In the genomic region with DNA sequence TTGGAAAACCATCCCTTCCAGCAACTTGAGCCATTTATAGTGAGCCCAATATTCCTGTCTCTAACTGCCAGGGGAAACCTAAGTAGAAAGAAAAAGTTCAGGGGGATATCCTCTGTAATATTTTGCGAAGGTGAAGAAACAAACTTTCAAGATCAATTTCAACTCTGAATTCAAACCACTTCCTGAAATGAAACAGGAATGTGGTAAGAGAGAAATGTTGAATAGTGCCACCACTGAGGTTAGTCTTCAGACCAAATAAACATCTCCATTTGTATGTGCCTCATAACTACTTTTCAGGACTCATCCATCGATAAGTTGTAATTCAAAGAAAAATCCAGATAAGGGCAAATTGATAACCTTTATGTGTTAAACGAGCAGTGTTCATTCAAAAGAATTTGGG, we compare ENCODE assay signal across 30 cellular contexts.
DNase-seq lines count a peak whose midpoint lies in the region; ATAC-seq, FAIRE-seq and TF ChIP-seq lines count a peak whose summit lies in the region.
"Had no signal": no experiment of that assay in that cellular context is flagged by ENCODE, and none has a peak within 500 bp of the region (broad histone marks: within the 10 kb centered on the region; RNA-seq: fewer than 3 reads in every experiment).

No MANE protein-coding gene starts in this region.

- H3K36me3 ChIP-seq in BLaER1 treated with 17β-estradiol and CSF1 and Interleukin-3, amounts not matched to agents 10 nM and 100 nM, result no peaks in the 10 kb centered on the region
- H3K36me3 ChIP-seq in astrocyte (ENCODE audit: insufficient read depth, low read length), result no peaks in the 10 kb centered on the region
- H3K36me3 ChIP-seq: heart right ventricle had no signal

- no peak overlapping the region for H3K4me3 Mint-ChIP-seq in astrocyte (ENCODE audit: unreplicated experiment)
- H3K4me3 Mint-ChIP-seq: activated CD4-positive, alpha-beta memory T cell treated with anti-CD3 and anti-CD28 coated beads for 36 hours; activated T-helper 1 cell treated with anti-CD3 and anti-CD28 coated beads, Interleukin-12 subunit alpha, Interleukin-12 subunit beta, Interleukin-2, Interleukin-4 antibody, amounts not matched to agents 30 ng/mL and 10 ng/mL and 1 ng/mL, durations not matched to agents 14 hours and 24 hours and 36 hours; brain; CD4-positive, alpha-beta memory T cell; naive B cell had no signal

- H4K20me1 ChIP-seq in BLaER1 treated with 17β-estradiol and CSF1 and Interleukin-3, amounts not matched to agents 10 nM and 100 nM, result no peaks in the 10 kb centered on the region
- no peaks in the 10 kb centered on the region for H4K20me1 ChIP-seq in astrocyte (ENCODE audit: insufficient read depth, low read length)

- no peaks in the 10 kb centered on the region for H3K79me2 ChIP-seq in astrocyte (ENCODE audit: insufficient read depth, low read length)

- TF ChIP-seq CTCF in astrocyte (IDR thresholded peaks at IDR 0.05; ENCODE audit: insufficient read depth, low read depth, low read length), result no peak

- H2AFZ ChIP-seq in astrocyte (ENCODE audit: low read depth, low read length), result no peak overlapping the region

- no peaks in the 10 kb centered on the region for H3K27me3 ChIP-seq in BLaER1 treated with 17β-estradiol and CSF1 and Interleukin-3, amounts not matched to agents 10 nM and 100 nM
- H3K27me3 ChIP-seq in astrocyte (ENCODE audit: insufficient read depth, low read length), result no peaks in the 10 kb centered on the region
- H3K27me3 ChIP-seq: heart right ventricle, testis had no signal

- H3K4me1 Mint-ChIP-seq in astrocyte (ENCODE audit: low read depth, unreplicated experiment), result peaks cover 5% of the 10 kb centered on the region
- H3K4me1 Mint-ChIP-seq: naive B cell had no signal

- no peaks in the 10 kb centered on the region for H3K36me3 Mint-ChIP-seq in astrocyte (ENCODE audit: low read depth, unreplicated experiment)
- H3K36me3 Mint-ChIP-seq: activated CD4-positive, alpha-beta memory T cell treated with anti-CD3 and anti-CD28 coated beads for 36 hours; brain; CD4-positive, alpha-beta memory T cell; naive B cell had no signal

- no peak overlapping the region for H3K9ac ChIP-seq in BLaER1 treated with 17β-estradiol and CSF1 and Interleukin-3, amounts not matched to agents 10 nM and 100 nM
- no peak overlapping the region for H3K9ac ChIP-seq in astrocyte (ENCODE audit: low read length)

- FAIRE-seq in astrocyte (lab: Jason Lieb, UNC), result no peak
- FAIRE-seq: frontal cortex, HepG2 had no signal

- no peak overlapping the region for H3K4me3 ChIP-seq in BLaER1 treated with 17β-estradiol and CSF1 and Interleukin-3, amounts not matched to agents 10 nM and 100 nM
- no peak overlapping the region for H3K4me3 ChIP-seq in astrocyte (ENCODE audit: insufficient read depth, low read depth, low read length)
- H3K4me3 ChIP-seq: heart right ventricle, smooth muscle cell, testis had no signal

- peaks cover 0 to 24% (median 6%) of the 10 kb centered on the region in 10 experiments; a peak in 9 of 20 replicates for H3K4me1 ChIP-seq in BLaER1 treated with 17β-estradiol and CSF1 and Interleukin-3, amounts not matched to agents 10 nM and 100 nM
- H3K4me1 ChIP-seq in astrocyte (ENCODE audit: insufficient read depth, low read length), result no peaks in the 10 kb centered on the region
- H3K4me1 ChIP-seq: heart right ventricle, testis had no signal

- peak overlapping the region in 2 of 11 experiments; percentile 35 to 55; a peak in 2 of 22 replicates for H3K27ac ChIP-seq in BLaER1 treated with 17β-estradiol and CSF1 and Interleukin-3, amounts not matched to agents 10 nM and 100 nM
- no peak overlapping the region for H3K27ac ChIP-seq in astrocyte (ENCODE audit: low read depth, low read length)
- H3K27ac ChIP-seq: heart right ventricle, testis had no signal

- no peaks in the 10 kb centered on the region for H3K9me3 Mint-ChIP-seq in astrocyte (ENCODE audit: unreplicated experiment)
- H3K9me3 Mint-ChIP-seq: activated CD4-positive, alpha-beta memory T cell treated with anti-CD3 and anti-CD28 coated beads for 36 hours; activated T-helper 1 cell treated with anti-CD3 and anti-CD28 coated beads, Interleukin-12 subunit alpha, Interleukin-12 subunit beta, Interleukin-2, Interleukin-4 antibody, amounts not matched to agents 30 ng/mL and 10 ng/mL and 1 ng/mL, durations not matched to agents 14 hours and 24 hours and 36 hours; brain had no signal

- no peak for ATAC-seq in GM18909 (IDR thresholded peaks at IDR 0.05; ENCODE audit: poor library complexity, unreplicated experiment)
- no peak for ATAC-seq in HG02642 (IDR thresholded peaks at IDR 0.05; ENCODE audit: poor library complexity, unreplicated experiment)
- ATAC-seq: heart right ventricle; HepG2; PC-3; right cardiac atrium; SK-N-SH treated with all-trans-retinoic acid at 6 μM for 48 hours; stimulated activated naive CD8-positive, alpha-beta T cell treated with anti-CD3 and anti-CD28 coated beads, Interleukin-15, Interleukin-2, amounts not matched to agents 100 U/mL and 50 U/mL, for 24 hours had no signal

- no peaks in the 10 kb centered on the region for H3K9me3 ChIP-seq in BLaER1 treated with 17β-estradiol and CSF1 and Interleukin-3, amounts not matched to agents 10 nM and 100 nM (replicated peaks in 1 of 11)
- no peaks in the 10 kb centered on the region for H3K9me3 ChIP-seq in astrocyte (ENCODE audit: insufficient read depth, low read depth, low read length)
- H3K9me3 ChIP-seq: heart right ventricle, testis had no signal

- peak; percentile 72 to 78 for DNase-seq in Kasumi-1 (lab: John Stamatoyannopoulos, UW)
- DNase-seq in NOMO-1 treated with DMSO at 0.1 percent for 48 hours (lab: John Stamatoyannopoulos, UW; ENCODE audit: unreplicated experiment), result peak; percentile 74
- DNase-seq in astrocyte (ENCODE audit: low read depth), result peak; percentile 16
- no peak for DNase-seq in HuH-7 (ENCODE audit: low spot score)
- DNase-seq in NCI-H1105 (lab: John Stamatoyannopoulos, UW), result no peak
- DNase-seq: activated CD4-positive, alpha-beta memory T cell treated with anti-CD3 and anti-CD28 coated beads for 36 hours; activated CD4-positive, alpha-beta T cell treated with anti-CD3 and anti-CD28 coated beads for 1 hour; activated CD8-positive, alpha-beta memory T cell treated with anti-CD3 and anti-CD28 coated beads, Interleukin-2, amount 50 U/mL, for 4 hours; activated naive CD4-positive, alpha-beta T cell treated with Interleukin-2 at 50 U/mL for 16 hours; CD4-positive, alpha-beta memory T cell; heart right ventricle; naive B cell; NCI-H1436; NCI-H2081 treated with DMSO at 0.1 percent for 48 hours; NCI-H226; NCI-H69; PC-3; right cardiac atrium; stimulated activated CD4-positive, alpha-beta T cell treated with anti-CD3 and anti-CD28 coated beads, Interleukin-1b, Interleukin-23, amount 100 ng/mL, for 48 hours; stimulated activated naive CD8-positive, alpha-beta T cell treated with anti-CD3 and anti-CD28 coated beads, Interleukin-15, Interleukin-2, amounts not matched to agents 100 U/mL and 50 U/mL, for 24 hours; testis had no signal

- no peak overlapping the region for H3K27ac Mint-ChIP-seq in astrocyte (ENCODE audit: unreplicated experiment)
- H3K27ac Mint-ChIP-seq: activated CD4-positive, alpha-beta memory T cell treated with anti-CD3 and anti-CD28 coated beads for 36 hours; activated T-helper 1 cell treated with anti-CD3 and anti-CD28 coated beads, Interleukin-12 subunit alpha, Interleukin-12 subunit beta, Interleukin-2, Interleukin-4 antibody, amounts not matched to agents 30 ng/mL and 10 ng/mL and 1 ng/mL, durations not matched to agents 14 hours and 24 hours and 36 hours; brain; CD4-positive, alpha-beta memory T cell; naive B cell had no signal

- no peaks in the 10 kb centered on the region for H3K27me3 Mint-ChIP-seq in astrocyte (ENCODE audit: low read depth, unreplicated experiment)
- H3K27me3 Mint-ChIP-seq: activated CD4-positive, alpha-beta memory T cell treated with anti-CD3 and anti-CD28 coated beads for 36 hours; brain; CD4-positive, alpha-beta memory T cell; naive B cell had no signal

- peak overlapping the region in 6 of 11 experiments; percentile 13 to 53 (median 38); a peak in 8 of 22 replicates for H3K4me2 ChIP-seq in BLaER1 treated with 17β-estradiol and CSF1 and Interleukin-3, amounts not matched to agents 10 nM and 100 nM
- no peak overlapping the region for H3K4me2 ChIP-seq in astrocyte (ENCODE audit: low read length)
- H3K4me2 ChIP-seq: smooth muscle cell had no signal

Comparison
In these comparisons a context has a peak if more than half of its experiments do, and no peak if none do; other contexts are left out.
1. DNase-seq: peak in Kasumi-1 (2 of 2), NOMO-1 treated with DMSO at 0.1 percent for 48 hours (single experiment) and astrocyte (single experiment); none in HuH-7 (single experiment) and NCI-H1105 (single experiment).